20 cellular contexts compared by ENCODE assay signal in genomic region chr22:42134033-42135020, GRCh38. TPM values are rescaled to one million over a fixed set of nuclear protein-coding genes. Genes with fewer than 3 reads are reported as not detected.
DNase-seq lines count a peak whose midpoint lies in the region; ATAC-seq and TF ChIP-seq lines count a peak whose summit lies in the region.
"Had no signal": no experiment of that assay in that cellular context is flagged by ENCODE, and none has a peak within 500 bp of the region (broad histone marks: within the 10 kb centered on the region; RNA-seq: fewer than 3 reads in every experiment).

No MANE protein-coding gene starts in this region.

- no peaks in the 10 kb centered on the region for H3K27me3 Mint-ChIP-seq in activated naive CD4-positive, alpha-beta T cell treated with anti-CD3 and anti-CD28 coated beads for 36 hours (ENCODE audit: low read depth)
- H3K27me3 Mint-ChIP-seq: activated naive CD8-positive, alpha-beta T cell; naive thymus-derived CD8-positive, alpha-beta T cell had no signal

- H3K27ac ChIP-seq in lower lobe of right lung (no peak overlapping the region), skeletal muscle tissue (ENCODE audit: low read depth, low read length) (no peak overlapping the region)
- H3K27ac ChIP-seq: ovary, sigmoid colon, vagina had no signal

- no peak overlapping the region for H3K4me3 Mint-ChIP-seq in activated naive CD4-positive, alpha-beta T cell treated with anti-CD3 and anti-CD28 coated beads for 36 hours
- H3K4me3 Mint-ChIP-seq: activated naive CD8-positive, alpha-beta T cell; activated T-helper 1 cell treated with anti-CD3 and anti-CD28 coated beads, Interleukin-12 subunit alpha, Interleukin-12 subunit beta, Interleukin-2, Interleukin-4 antibody, amounts not matched to agents 30 ng/mL and 10 ng/mL and 1 ng/mL, durations not matched to agents 14 hours and 24 hours and 36 hours; CD8-positive, alpha-beta T cell; T-helper 1 cell treated with Interleukin-12 subunit alpha and Interleukin-12 subunit beta and Interleukin-4 antibody, amounts not matched to agents 30 μg/mL and 1 μg/mL, for 36 hours had no signal

- CTCF ChIA-PET in activated naive CD4-positive, alpha-beta T cell treated with anti-CD3 and anti-CD28 coated beads for 36 hours (lab: Charles Lee), result interaction anchor here (0.6 to 1.2 kb wide), 3 partner anchors 13 to 329 kb away, joined by 3 to 4 read pairs (median 3); no protein-coding TSS in a partner anchor

- H3K4me1 ChIP-seq in lower lobe of right lung, result no peaks in the 10 kb centered on the region
- H3K4me1 ChIP-seq in skeletal muscle tissue (ENCODE audit: control insufficient read depth in 3 of 3, insufficient read depth in 3 of 3, low read length in 3 of 3), result peaks cover 5 to 13% (median 12%) of the 10 kb centered on the region in 3 donors
- H3K4me1 ChIP-seq: sigmoid colon, vagina had no signal

- H3K9me3 Mint-ChIP-seq in activated naive CD4-positive, alpha-beta T cell treated with anti-CD3 and anti-CD28 coated beads for 36 hours, result no peaks in the 10 kb centered on the region
- H3K9me3 Mint-ChIP-seq: activated T-helper 1 cell treated with anti-CD3 and anti-CD28 coated beads, Interleukin-12 subunit alpha, Interleukin-12 subunit beta, Interleukin-2, Interleukin-4 antibody, amounts not matched to agents 30 ng/mL and 10 ng/mL and 1 ng/mL, durations not matched to agents 14 hours and 24 hours and 36 hours; CD8-positive, alpha-beta T cell; naive thymus-derived CD8-positive, alpha-beta T cell; T-helper 1 cell treated with Interleukin-12 subunit alpha and Interleukin-12 subunit beta and Interleukin-4 antibody, amounts not matched to agents 30 μg/mL and 1 μg/mL, for 36 hours had no signal

- H3K4me1 Mint-ChIP-seq in activated naive CD4-positive, alpha-beta T cell treated with anti-CD3 and anti-CD28 coated beads for 36 hours (ENCODE audit: low read depth), result no peaks in the 10 kb centered on the region

- no peak overlapping the region for H3K27ac Mint-ChIP-seq in activated naive CD4-positive, alpha-beta T cell treated with anti-CD3 and anti-CD28 coated beads for 36 hours
- H3K27ac Mint-ChIP-seq: activated naive CD8-positive, alpha-beta T cell; activated T-helper 1 cell treated with anti-CD3 and anti-CD28 coated beads, Interleukin-12 subunit alpha, Interleukin-12 subunit beta, Interleukin-2, Interleukin-4 antibody, amounts not matched to agents 30 ng/mL and 10 ng/mL and 1 ng/mL, durations not matched to agents 14 hours and 24 hours and 36 hours; CD8-positive, alpha-beta T cell; T-helper 1 cell treated with Interleukin-12 subunit alpha and Interleukin-12 subunit beta and Interleukin-4 antibody, amounts not matched to agents 30 μg/mL and 1 μg/mL, for 36 hours had no signal

- H3K36me3 Mint-ChIP-seq in activated naive CD4-positive, alpha-beta T cell treated with anti-CD3 and anti-CD28 coated beads for 36 hours (ENCODE audit: low read depth), result peaks cover 4% of the 10 kb centered on the region

- peak; percentile 18 for DNase-seq in H7
- DNase-seq in epithelial cell of esophagus (ENCODE audit: low read depth), result peak; percentile 11
- no peak for DNase-seq in lower lobe of right lung
- DNase-seq in activated naive CD4-positive, alpha-beta T cell treated with anti-CD3 and anti-CD28 coated beads for 36 hours, result no peak
- no peak for DNase-seq in anterior cingulate cortex (lab: John Stamatoyannopoulos, UW)
- no peak for DNase-seq in DMS53 (lab: John Stamatoyannopoulos, UW)
- DNase-seq: activated CD4-positive, alpha-beta T cell treated with anti-CD3 and anti-CD28 coated beads for 4 hours; CD8-positive, alpha-beta T cell; GDM1; Kasumi-1; naive thymus-derived CD8-positive, alpha-beta T cell; NCI-H510A treated with DMSO at 0.1 percent for 48 hours; ovary; sigmoid colon; substantia nigra had no signal

- TF ChIP-seq CTCF in epithelial cell of esophagus (IDR thresholded peaks at IDR 0.05; ENCODE audit: insufficient read depth, low read depth, low read length, missing control alignments) (no peak), lower lobe of right lung (IDR thresholded peaks at IDR 0.05) (no peak)

- intact Hi-C loops in lower lobe of right lung (cut with DNase I), result no loop called here
- intact Hi-C loops in activated naive CD4-positive, alpha-beta T cell treated with anti-CD3 and anti-CD28 coated beads for 36 hours (cut with micrococcal nuclease), result no loop called here

- ATAC-seq in lower lobe of right lung, result no peak
- ATAC-seq: CD8-positive, alpha-beta T cell; naive thymus-derived CD8-positive, alpha-beta T cell had no signal

- H3K4me3 ChIP-seq in H7 (ENCODE audit: insufficient read depth, low read depth, low read length) (no peak overlapping the region), epithelial cell of esophagus (ENCODE audit: low read length) (no peak overlapping the region), lower lobe of right lung (peak overlapping the region; percentile 2), skeletal muscle tissue (ENCODE audit: low read length in 3 of 3) (peak overlapping the region in 2 of 3 donors; percentile 44 to 57)
- H3K4me3 ChIP-seq: ovary, sigmoid colon, vagina had no signal

- H3K27me3 ChIP-seq in H7 (ENCODE audit: control insufficient read depth, insufficient read depth, low read length) (no peaks in the 10 kb centered on the region), lower lobe of right lung (ENCODE audit: low read depth) (no peaks in the 10 kb centered on the region), skeletal muscle tissue (ENCODE audit: control insufficient read depth in 3 of 3, insufficient read depth in 3 of 3, low read length in 3 of 3) (peaks cover 0 to 12% (median 5%) of the 10 kb centered on the region in 3 donors)
- H3K27me3 ChIP-seq: ovary, sigmoid colon, vagina had no signal

- H3K9ac ChIP-seq in skeletal muscle tissue (ENCODE audit: low read depth in 1 of 3, low read length in 3 of 3), result peak overlapping the region in 2 of 3 donors; percentile 50 to 66

- no peaks in the 10 kb centered on the region for H3K36me3 ChIP-seq in H7 (replicated peaks; ENCODE audit: control insufficient read depth, insufficient read depth, low read length)
- no peaks in the 10 kb centered on the region for H3K36me3 ChIP-seq in lower lobe of right lung
- H3K36me3 ChIP-seq in skeletal muscle tissue (ENCODE audit: control insufficient read depth in 3 of 3, insufficient read depth in 3 of 3, low read length in 3 of 3), result no peaks in the 10 kb centered on the region
- H3K36me3 ChIP-seq: ovary, sigmoid colon, vagina had no signal

- no peaks in the 10 kb centered on the region for H3K9me3 ChIP-seq in lower lobe of right lung
- no peaks in the 10 kb centered on the region for H3K9me3 ChIP-seq in skeletal muscle tissue (ENCODE audit: control insufficient read depth in 3 of 3, low read length in 3 of 3)
- H3K9me3 ChIP-seq: ovary, sigmoid colon, vagina had no signal

RNA-seq across cellular contexts. Expression of gene CYP2D6, which starts 3.7 kb away (rescaled TPM):
- total RNA-seq in H7 (2014; rRNA removed; shearing (Covaris generic)), result 1.0 and 1.4 TPM in 2 replicates
- 1.4 TPM for total RNA-seq in lower lobe of right lung
- not detected for total RNA-seq in skeletal muscle tissue
- 1 to 10 TPM in 1 of 2 experiments, under 1 TPM in 1; 0.89 to 1.4 TPM for total RNA-seq in activated naive CD4-positive, alpha-beta T cell treated with anti-CD3 and anti-CD28 coated beads for 36 hours

RNA-seq across cellular contexts. Expression of gene NDUFA6, which starts 43.8 kb away (rescaled TPM):
- total RNA-seq in H7 (2014; rRNA removed; shearing (Covaris generic)), result 62.3 and 65.0 TPM in 2 replicates
- 43.5 TPM for total RNA-seq in lower lobe of right lung
- total RNA-seq in skeletal muscle tissue, result 67.8 TPM
- 100 to 1,000 TPM; 122 to 126 TPM for total RNA-seq in activated naive CD4-positive, alpha-beta T cell treated with anti-CD3 and anti-CD28 coated beads for 36 hours

RNA-seq across cellular contexts. Expression of gene SMDT1, which starts 54.8 kb away (rescaled TPM):
- total RNA-seq in H7 (2014; rRNA removed; shearing (Covaris generic)), result 5.6 and 11.4 TPM in 2 replicates
- 119 TPM for total RNA-seq in lower lobe of right lung
- 15.1 TPM for total RNA-seq in skeletal muscle tissue
- 10 to 100 TPM; 50.2 to 56.2 TPM for total RNA-seq in activated naive CD4-positive, alpha-beta T cell treated with anti-CD3 and anti-CD28 coated beads for 36 hours

Comparison
In these comparisons a context has a peak if more than half of its experiments do, and no peak if none do; other contexts are left out.
1. DNase-seq: peak in H7 (single experiment) and epithelial cell of esophagus (single experiment); none in lower lobe of right lung (single experiment), activated naive CD4-positive, alpha-beta T cell treated with anti-CD3 and anti-CD28 coated beads for 36 hours (single experiment), anterior cingulate cortex (0 of 58) and DMS53 (single experiment).
2. H3K4me3 ChIP-seq: peak in lower lobe of right lung (single experiment) and skeletal muscle tissue (2 of 3); none in H7 (single experiment) and epithelial cell of esophagus (single experiment).